ENCODE assay signal across 8 cellular contexts in genomic region chr2:214808481-214808931, GRCh38. TPM values are rescaled to one million over a fixed set of nuclear protein-coding genes. Genes with fewer than 3 reads are reported as not detected.
A peak's percentile ranks its signal among the peaks of the same experiment; 100 is the strongest.
DNase-seq lines count a peak whose midpoint lies in the region; ATAC-seq and TF ChIP-seq lines count a peak whose summit lies in the region.

No MANE protein-coding gene starts in this region.

- H3K9me3 ChIP-seq in ascending aorta, result no peaks in the 10 kb centered on the region
- H3K9me3 ChIP-seq in suprapubic skin, result no peaks in the 10 kb centered on the region

- WGBS in suprapubic skin, result 1% methylated on average over 7 of the region's 7 CpGs

- H3K27me3 ChIP-seq in ascending aorta (no peaks in the 10 kb centered on the region), suprapubic skin (no peaks in the 10 kb centered on the region)

- ATAC-seq in GM18502 (IDR thresholded peaks at IDR 0.05; ENCODE audit: poor library complexity, unreplicated experiment), result no peak

- H3K4me1 ChIP-seq in ascending aorta (peaks cover 0 to 7% of the 10 kb centered on the region in 2 donors), suprapubic skin (peaks cover 17% of the 10 kb centered on the region)

- TF ChIP-seq EP300 in suprapubic skin (IDR thresholded peaks at IDR 0.05), result no peak

- no peak for DNase-seq in AG09309 (ENCODE audit: low read depth)
- DNase-seq in HT-29 (ENCODE audit: low spot score), result peak; percentile 30
- no peak for DNase-seq in ascending aorta (ENCODE audit: low spot score in 2 of 2)
- peak; percentile 13 for DNase-seq in kidney tubule cell (ENCODE audit: low spot score)
- DNase-seq in suprapubic skin (ENCODE audit: low spot score in 2 of 2), result no peak
- no peak for DNase-seq in hippocampal formation (lab: John Stamatoyannopoulos, UW)
- DNase-seq in G401 (ENCODE audit: low spot score), result no peak

- H3K27ac ChIP-seq in ascending aorta (peak overlapping the region; percentile 78 to 79), suprapubic skin (peak overlapping the region; percentile 88)

- peak overlapping the region; percentile 90 for H3K4me3 ChIP-seq in AG09309 (ENCODE audit: control insufficient read depth, low read depth, low read length)
- peak overlapping the region; percentile 70 to 74 for H3K4me3 ChIP-seq in ascending aorta
- peak overlapping the region; percentile 91 for H3K4me3 ChIP-seq in suprapubic skin

- TF ChIP-seq CTCF in AG09309 (IDR thresholded peaks at IDR 0.05; ENCODE audit: control insufficient read depth, insufficient read depth, low read depth, low read length, missing control alignments) (no peak), ascending aorta (IDR thresholded peaks at IDR 0.05) (no peak), suprapubic skin (IDR thresholded peaks at IDR 0.05) (no peak)

- H3K36me3 ChIP-seq in ascending aorta, result no peaks in the 10 kb centered on the region
- no peaks in the 10 kb centered on the region for H3K36me3 ChIP-seq in suprapubic skin

- in situ Hi-C loops in G401 (cut with HindIII; ENCODE audit: low sequenced_read_pairs), result no loop called here

- no peak for TF ChIP-seq POLR2A in suprapubic skin (IDR thresholded peaks at IDR 0.05)

- intact Hi-C loops in ascending aorta (cut with DNase I), result loop anchor here (2.0 to 10.0 kb wide), 3 partner anchors 1524 to 1658 kb away; partner anchors contain the start of genes IKZF2 and SPAG16

RNA-seq across cellular contexts. Expression of gene BARD1, which starts 1.0 kb away (rescaled TPM):
- 16.3 and 17.9 TPM in 2 replicates for total RNA-seq in HT-29 (2014; rRNA removed; shearing (Covaris generic))
- total RNA-seq in ascending aorta (22.0 TPM), suprapubic skin (10 to 100 TPM; 26.2 to 75.9 (median 32.3) TPM)
- total RNA-seq in G401 (2014; rRNA removed; shearing (Covaris generic)), result 8.8 and 9.2 TPM in 2 replicates

Comparison
In these comparisons a context has a peak if more than half of its experiments do, and no peak if none do; other contexts are left out.
1. DNase-seq: peak in HT-29 (single experiment) and kidney tubule cell (single experiment); none in AG09309 (single experiment), ascending aorta (0 of 2), suprapubic skin (0 of 2), hippocampal formation (0 of 2) and G401 (single experiment).
2. Peak in every context shown above with its lines, with median percentiles within 50 percentile points of each other: H3K4me3 ChIP-seq.